In genomic region chr14:68519788-68520187, GRCh38 we compare ENCODE assay signal across 12 cellular contexts.
DNase-seq lines count a peak whose midpoint lies in the region; ATAC-seq and TF ChIP-seq lines count a peak whose summit lies in the region.
"Had no signal": no experiment of that assay in that cellular context is flagged by ENCODE, and none has a peak within 500 bp of the region (broad histone marks: within the 10 kb centered on the region; RNA-seq: fewer than 3 reads in every experiment).

No MANE protein-coding gene starts in this region.

- peak; percentile 39 for ATAC-seq in GM18868 (IDR thresholded peaks at IDR 0.05; ENCODE audit: unreplicated experiment)
- peak; percentile 55 for ATAC-seq in HG03095 (IDR thresholded peaks at IDR 0.05; ENCODE audit: unreplicated experiment)
- ATAC-seq in gastroesophageal sphincter = no peak

- no peak for TF ChIP-seq EP300 in gastroesophageal sphincter (IDR thresholded peaks at IDR 0.05)

- H3K4me3 ChIP-seq in gastroesophageal sphincter (no peak overlapping the region), stomach smooth muscle (ENCODE audit: low read length in 2 of 2) (no peak overlapping the region)
- H3K4me3 ChIP-seq: colonic mucosa, testis had no signal

- H3K27me3 ChIP-seq in gastroesophageal sphincter (no peaks in the 10 kb centered on the region), stomach smooth muscle (ENCODE audit: control insufficient read depth in 1 of 2, insufficient read depth in 2 of 2, low read length in 2 of 2) (no peaks in the 10 kb centered on the region)
- H3K27me3 ChIP-seq: colonic mucosa, testis had no signal

- H3K9ac ChIP-seq in stomach smooth muscle (ENCODE audit: low read length in 2 of 2) = no peak overlapping the region

- 55 to 64% methylated on average over 2 to 3 of the region's 3 CpGs for WGBS in gastroesophageal sphincter (ENCODE audit: low coverage in 1 of 2), 2 donors

- H3K9me3 ChIP-seq in gastroesophageal sphincter = no peaks in the 10 kb centered on the region
- H3K9me3 ChIP-seq in stomach smooth muscle (ENCODE audit: control insufficient read depth in 2 of 2, low read length in 2 of 2) = no peaks in the 10 kb centered on the region
- H3K9me3 ChIP-seq: colonic mucosa, testis had no signal

- no peak for TF ChIP-seq POLR2A in gastroesophageal sphincter (IDR thresholded peaks at IDR 0.05)

- H3K27ac ChIP-seq in gastroesophageal sphincter (peak overlapping the region in 3 of 4 donors; percentile 68 to 85 (median 79)), stomach smooth muscle (ENCODE audit: low read length) (peak overlapping the region; percentile 71)

- no peak for DNase-seq in AG08396 (ENCODE audit: low spot score)
- DNase-seq in SIG-M5 (lab: John Stamatoyannopoulos, UW) = no peak
- no peak for DNase-seq in D341Med (ENCODE audit: low spot score)
- DNase-seq: colonic mucosa; DMS79; NCI-H187; stimulated activated CD4-positive, alpha-beta T cell treated with anti-CD3 and anti-CD28 coated beads, Interleukin-1b, Interleukin-23, amount 100 ng/mL, for 48 hours; testis had no signal

- H3K4me1 ChIP-seq in gastroesophageal sphincter (peaks cover 20 to 77% (median 52%) of the 10 kb centered on the region in 3 donors), stomach smooth muscle (ENCODE audit: control insufficient read depth, insufficient read depth, low read length) (peaks cover 57% of the 10 kb centered on the region)

- TF ChIP-seq CTCF in gastroesophageal sphincter (IDR thresholded peaks at IDR 0.05) = no peak

- H3K36me3 ChIP-seq in gastroesophageal sphincter = no peaks in the 10 kb centered on the region
- H3K36me3 ChIP-seq in stomach smooth muscle (ENCODE audit: control insufficient read depth in 2 of 2, insufficient read depth in 2 of 2, low read length in 2 of 2) = no peaks in the 10 kb centered on the region
- H3K36me3 ChIP-seq: colonic mucosa had no signal
